Comparison of ENCODE assay signal across 8 cellular contexts in genomic region chr2:190879474-190880373, GRCh38. TPM values are rescaled to one million over a fixed set of nuclear protein-coding genes. Genes with fewer than 3 reads are reported as not detected.
DNase-seq lines count a peak whose midpoint lies in the region; ATAC-seq and TF ChIP-seq lines count a peak whose summit lies in the region.

No MANE protein-coding gene starts in this region.

- H3K27me3 ChIP-seq in neural cell (ENCODE audit: insufficient read depth, low read depth, low read length) (no peaks in the 10 kb centered on the region), tibial artery (no peaks in the 10 kb centered on the region)

- H3K9me3 Mint-ChIP-seq in effector memory CD8-positive, alpha-beta T cell, result no peaks in the 10 kb centered on the region

- H3K4me1 Mint-ChIP-seq in effector memory CD8-positive, alpha-beta T cell (ENCODE audit: low read depth in 2 of 2), result peaks cover 26 to 34% of the 10 kb centered on the region in 2 donors

- peak overlapping the region; percentile 84 for H3K9ac ChIP-seq in neural cell (ENCODE audit: low read length)

- intact Hi-C loops in tibial artery (cut with DNase I; ENCODE audit: low total_unique reads), result loop anchor here (10.0 kb wide), 1 partner anchor 505 kb away; no protein-coding TSS in a partner anchor

- H3K9me3 ChIP-seq in neural cell (ENCODE audit: low read length) (no peaks in the 10 kb centered on the region), tibial artery (no peaks in the 10 kb centered on the region)

- H3K79me2 ChIP-seq in neural cell (replicated peaks; ENCODE audit: insufficient read depth, low read length), result peaks cover 30% of the 10 kb centered on the region

- no peaks in the 10 kb centered on the region for H3F3A ChIP-seq in neural cell (ENCODE audit: insufficient read depth, low read length, poor library complexity, severe bottlenecking)

- H3K36me3 Mint-ChIP-seq in effector memory CD8-positive, alpha-beta T cell (ENCODE audit: insufficient read depth), result peaks cover 37% of the 10 kb centered on the region

- H3K4me2 ChIP-seq in neural cell (ENCODE audit: low read length), result peak overlapping the region; percentile 48

- H3K27ac ChIP-seq in neural cell (ENCODE audit: low read length) (peak overlapping the region; percentile 64), tibial artery (peak overlapping the region; percentile 95 to 97)

- TF ChIP-seq CTCF in neural cell (IDR thresholded peaks at IDR 0.05; ENCODE audit: poor library complexity, severe bottlenecking), result no peak
- TF ChIP-seq CTCF in tibial artery (IDR thresholded peaks at IDR 0.05), result no peak
- TF ChIP-seq CTCF in GM13976 (IDR thresholded peaks at IDR 0.05; ENCODE audit: borderline replicate concordance, control extremely low read depth, extremely low read depth, insufficient read depth, missing control alignments), result no peak

- H2AFZ ChIP-seq in neural cell (ENCODE audit: low read depth, low read length), result peak overlapping the region; percentile 81

- DNase-seq in activated CD4-positive, CD25-positive, alpha-beta regulatory T cell treated with anti-CD3 and anti-CD28 coated beads, Interleukin-2, amount 50 U/mL, for 72 hours, result no peak
- peak; percentile 38 for DNase-seq in activated CD4-positive, alpha-beta T cell treated with anti-CD3 and anti-CD28 coated beads for 1 hour
- no peak for DNase-seq in effector memory CD8-positive, alpha-beta T cell
- DNase-seq in tibial artery (no peak), epidermal melanocyte (ENCODE audit: insufficient read length, low spot score) (no peak), GM13976 (ENCODE audit: low spot score) (no peak)

- no peaks in the 10 kb centered on the region for H3K9me2 ChIP-seq in neural cell (ENCODE audit: insufficient read depth, low read length)

- TF ChIP-seq EP300 in neural cell (conservative IDR thresholded peaks at IDR 0.05; ENCODE audit: poor library complexity, severe bottlenecking), result no peak

- H3K36me3 ChIP-seq in neural cell (ENCODE audit: insufficient read depth, low read length) (no peaks in the 10 kb centered on the region), tibial artery (no peaks in the 10 kb centered on the region)

- no peaks in the 10 kb centered on the region for H4K20me1 ChIP-seq in neural cell (ENCODE audit: insufficient read depth)

- H3K27me3 Mint-ChIP-seq in effector memory CD8-positive, alpha-beta T cell, result no peaks in the 10 kb centered on the region

- peak overlapping the region; percentile 97 to 99 for H3K27ac Mint-ChIP-seq in effector memory CD8-positive, alpha-beta T cell

- H3K4me1 ChIP-seq in tibial artery, result peaks cover 0 to 45% (median 2%) of the 10 kb centered on the region in 4 donors

- in situ Hi-C loops in GM13976 (cut with MboI; ENCODE audit: low sequenced_read_pairs, unreplicated experiment), result no loop called here

- peak overlapping the region; percentile 92 for H3K4me3 ChIP-seq in neural cell (ENCODE audit: low read length)
- H3K4me3 ChIP-seq in tibial artery, result peak overlapping the region; percentile 83 to 91

- peak; percentile 0 to 2 for ATAC-seq in activated CD4-positive, CD25-positive, alpha-beta regulatory T cell treated with anti-CD3 and anti-CD28 coated beads, Interleukin-2, amount 50 U/mL, for 24 hours
- ATAC-seq in effector memory CD8-positive, alpha-beta T cell (replicated peaks), result no peak

- peak overlapping the region; percentile 94 to 98 for H3K4me3 Mint-ChIP-seq in effector memory CD8-positive, alpha-beta T cell

- no peak for TF ChIP-seq RAD21 in neural cell (conservative IDR thresholded peaks at IDR 0.05)

TF ChIP-seq in neural cell, 6 proteins besides CTCF, POLR2A, EP300 and RAD21:
- TF ChIP-seq EZH2 (IDR thresholded peaks at IDR 0.05; ENCODE audit: borderline replicate concordance, insufficient read depth, low read length, poor library complexity, severe bottlenecking), result no peak
- no peak for TF ChIP-seq POLR2AphosphoS5 (IDR thresholded peaks at IDR 0.05)
- TF ChIP-seq REST (IDR thresholded peaks at IDR 0.05; ENCODE audit: borderline replicate concordance), result no peak
- no peak for TF ChIP-seq MXI1 (conservative IDR thresholded peaks at IDR 0.05; ENCODE audit: poor library complexity, severe bottlenecking)
- TF ChIP-seq TAF1 (IDR thresholded peaks at IDR 0.05; ENCODE audit: low read depth), result no peak
- no peak for TF ChIP-seq SMC3 (conservative IDR thresholded peaks at IDR 0.05; ENCODE audit: poor library complexity)

RNA-seq across cellular contexts. Expression of gene GLS, which starts 0.9 kb away (rescaled TPM):
- 83.2 and 90.2 TPM in 2 replicates for polyA plus RNA-seq in neural cell
- 115 and 136 TPM in 2 replicates for polyA minus RNA-seq in neural cell
